30 cellular contexts compared by ENCODE assay signal in the genomic region with DNA sequence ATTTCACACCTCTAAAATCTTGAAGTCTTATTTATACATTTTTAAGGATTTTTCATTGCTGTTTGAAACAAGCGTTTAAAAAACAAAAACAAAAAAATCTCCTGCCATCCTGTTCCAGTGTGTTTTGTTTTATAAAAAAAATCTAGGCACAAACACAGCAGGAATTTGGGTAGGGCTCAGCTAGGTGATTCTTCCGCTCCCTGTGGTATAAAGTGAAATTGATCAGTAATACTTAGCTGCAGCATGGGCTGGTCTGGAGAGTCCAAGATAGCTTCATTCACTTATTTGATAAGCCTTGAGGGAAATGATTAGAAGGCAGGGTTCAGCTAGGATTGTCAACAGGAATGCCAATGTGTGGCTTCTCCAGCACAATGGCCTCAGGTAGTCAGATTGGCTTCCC.
"Had no signal": no experiment of that assay in that cellular context is flagged by ENCODE, and none has a peak within 500 bp of the region (broad histone marks: within the 10 kb centered on the region; RNA-seq: fewer than 3 reads in every experiment).

No MANE protein-coding gene starts in this region.

- H3K9me3 Mint-ChIP-seq: activated naive CD8-positive, alpha-beta T cell treated with anti-CD3 and anti-CD28 coated beads, Interleukin-2, amount 50 U/mL, for 24 hours had no signal

- H3K27ac Mint-ChIP-seq: activated CD4-positive, alpha-beta memory T cell treated with anti-CD3 and anti-CD28 coated beads, Interleukin-2, amount 10 ng/mL, durations not matched to agents 7 days and 5 days; activated naive CD4-positive, alpha-beta T cell treated with anti-CD3 and anti-CD28 coated beads, Interleukin-2, amount 10 ng/mL, durations not matched to agents 7 days and 5 days; activated naive CD8-positive, alpha-beta T cell treated with anti-CD3 and anti-CD28 coated beads, Interleukin-2, amount 50 U/mL, for 24 hours had no signal

- H3K36me3 Mint-ChIP-seq: brain had no signal

- H3K27me3 ChIP-seq: SJCRH30 had no signal

- ATAC-seq: Panc1 had no signal

- H3K4me3 Mint-ChIP-seq: activated CD4-positive, alpha-beta memory T cell treated with anti-CD3 and anti-CD28 coated beads, Interleukin-2, amount 10 ng/mL, durations not matched to agents 7 days and 5 days; activated naive CD4-positive, alpha-beta T cell treated with anti-CD3 and anti-CD28 coated beads, Interleukin-2, amount 10 ng/mL, durations not matched to agents 7 days and 5 days; activated naive CD8-positive, alpha-beta T cell; activated naive CD8-positive, alpha-beta T cell treated with anti-CD3 and anti-CD28 coated beads, Interleukin-2, amount 50 U/mL, for 24 hours; activated T-cell treated with anti-CD3 and anti-CD28 coated beads, Interleukin-2, amount 50 U/mL, for 4 hours; brain had no signal

- H3K27ac ChIP-seq: WERI-Rb-1 had no signal

- H3K27me3 Mint-ChIP-seq: activated naive CD8-positive, alpha-beta T cell; brain had no signal

- DNase-seq: activated CD4-positive, alpha-beta memory T cell treated with anti-CD3 and anti-CD28 coated beads, Interleukin-2, amount 10 ng/mL, durations not matched to agents 7 days and 5 days; activated CD4-positive, alpha-beta T cell treated with anti-CD3 and anti-CD28 coated beads for 1 hour; activated CD4-positive, alpha-beta T cell treated with anti-CD3 and anti-CD28 coated beads for 48 hours; activated CD4-positive, CD25-positive, alpha-beta regulatory T cell; activated CD8-positive, alpha-beta memory T cell treated with anti-CD3 and anti-CD28 coated beads for 24 hours; activated gamma-delta T cell treated with Interleukin-2 at 50 U/mL for 16 hours; activated naive CD4-positive, alpha-beta T cell treated with anti-CD3 and anti-CD28 coated beads, Interleukin-2, amount 10 ng/mL, durations not matched to agents 7 days and 5 days; activated naive CD8-positive, alpha-beta T cell treated with anti-CD3 and anti-CD28 coated beads, Interleukin-2, amount 50 U/mL, for 24 hours; activated T-cell treated with anti-CD3 and anti-CD28 coated beads, Interleukin-2, amount 50 U/mL, for 4 hours; anterior cingulate cortex; caudate nucleus; cerebellar nuclear complex; Karpas-422; MG63; NCI-H1092; NCI-H1436 treated with DMSO at 0.1 percent for 48 hours; NCI-H1694 treated with DMSO at 0.1 percent for 48 hours; NCI-H2029; NCI-H345; NCI-H524 treated with DMSO at 0.1 percent for 48 hours; NK-92 treated with Interleukin-12 subunit alpha and Interleukin-12 subunit beta, amount 100 ng/mL, for 24 hours; SHP77; SJCRH30; T1000; WERI-Rb-1 had no signal

- H3K4me3 ChIP-seq: MG63, SJCRH30, SK-N-MC had no signal

- H3K36me3 ChIP-seq: MG63, SJCRH30, WERI-Rb-1 had no signal

- FAIRE-seq: bronchial epithelial cell had no signal

- H3K9me3 ChIP-seq: MG63 had no signal
